In the genomic region with DNA sequence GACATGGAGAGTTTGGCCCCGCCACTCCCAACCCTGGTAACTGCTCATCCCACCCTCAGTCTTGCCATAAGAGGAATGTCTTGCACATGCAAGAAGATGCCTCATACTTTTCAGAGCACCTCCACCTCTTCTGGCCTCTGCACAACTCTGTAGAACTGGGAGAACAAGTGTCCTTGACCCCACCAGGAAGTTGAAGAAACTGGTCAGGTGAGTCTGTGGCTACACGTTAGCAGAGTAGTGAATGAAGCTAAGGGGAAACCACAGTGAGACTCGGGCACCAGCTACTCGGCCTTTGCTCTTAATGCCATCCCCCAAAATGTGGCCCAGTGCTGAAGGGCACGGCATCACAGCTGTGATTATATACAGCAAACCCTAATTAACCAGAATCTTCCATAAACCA, we compare ENCODE assay signal across 20 cellular contexts.
DNase-seq lines count a peak whose midpoint lies in the region; ATAC-seq and TF ChIP-seq lines count a peak whose summit lies in the region.
"Had no signal": no experiment of that assay in that cellular context is flagged by ENCODE, and none has a peak within 500 bp of the region (broad histone marks: within the 10 kb centered on the region; RNA-seq: fewer than 3 reads in every experiment).

No MANE protein-coding gene starts in this region.

- H3K4me2 ChIP-seq in smooth muscle cell: no peak overlapping the region

- peak overlapping the region; percentile 47 to 48 for H3K27ac ChIP-seq in esophagus (ENCODE audit: low read depth in 2 of 2, low read length in 1 of 2)
- H3K27ac ChIP-seq in smooth muscle cell (ENCODE audit: low read depth): peak overlapping the region; percentile 18
- H3K27ac ChIP-seq: sigmoid colon had no signal

- H3F3A ChIP-seq in smooth muscle cell (ENCODE audit: low read depth): peaks cover 12% of the 10 kb centered on the region

- H3K27me3 ChIP-seq in esophagus (ENCODE audit: control insufficient read depth in 1 of 2, insufficient read depth in 2 of 2, low read length in 2 of 2) (no peaks in the 10 kb centered on the region), smooth muscle cell (ENCODE audit: low read depth) (no peaks in the 10 kb centered on the region)
- H3K27me3 ChIP-seq: sigmoid colon had no signal

- H3K79me2 ChIP-seq in smooth muscle cell (ENCODE audit: low read depth): peaks cover 73% of the 10 kb centered on the region

- peaks cover 45% of the 10 kb centered on the region for H4K20me1 ChIP-seq in smooth muscle cell (ENCODE audit: low read depth)

- TF ChIP-seq CTCF in LNCaP clone FGC (IDR thresholded peaks at IDR 0.05; ENCODE audit: control insufficient read depth, extremely low read depth, insufficient read depth): no peak
- no peak for TF ChIP-seq CTCF in smooth muscle cell (IDR thresholded peaks at IDR 0.05; ENCODE audit: borderline replicate concordance, insufficient read depth, poor library complexity, severe bottlenecking)

- peaks cover 0 to 3% of the 10 kb centered on the region in 2 donors for H3K4me1 ChIP-seq in esophagus (ENCODE audit: control insufficient read depth in 2 of 2, insufficient read depth in 2 of 2, low read length in 1 of 2)
- H3K4me1 ChIP-seq in smooth muscle cell (ENCODE audit: low read depth): no peaks in the 10 kb centered on the region
- H3K4me1 ChIP-seq: HAP-1 had no signal

- DNase-seq in DMS53 treated with DMSO at 0.1 percent for 48 hours (lab: John Stamatoyannopoulos, UW; ENCODE audit: unreplicated experiment) (peak; percentile 52), LNCaP clone FGC (ENCODE audit: low read depth) (peak; percentile 60), smooth muscle cell (lab: John Stamatoyannopoulos, UW; ENCODE audit: unreplicated experiment) (no peak), HK-2 (ENCODE audit: unreplicated experiment) (no peak)
- DNase-seq: activated CD8-positive, alpha-beta memory T cell treated with anti-CD3 and anti-CD28 coated beads for 24 hours; AML-193; amygdala; cerebellar nuclear complex; foreskin fibroblast; hypothalamus; NCI-H345; occipital lobe; sigmoid colon; substantia nigra had no signal

- H3K9me3 ChIP-seq in esophagus (ENCODE audit: control insufficient read depth in 2 of 2, insufficient read depth in 1 of 2, low read depth in 1 of 2, low read length in 1 of 2) (no peaks in the 10 kb centered on the region), smooth muscle cell (replicated peaks; ENCODE audit: low read depth) (no peaks in the 10 kb centered on the region)
- H3K9me3 ChIP-seq: HAP-1, sigmoid colon had no signal

- no peak overlapping the region for H3K4me3 ChIP-seq in LNCaP clone FGC (ENCODE audit: low read depth, low read length)
- H3K4me3 ChIP-seq in esophagus (ENCODE audit: low read depth in 1 of 2, low read length in 2 of 2): no peak overlapping the region
- H3K4me3 ChIP-seq in smooth muscle cell: no peak overlapping the region
- H3K4me3 ChIP-seq: HAP-1, sigmoid colon had no signal

- ATAC-seq in GM21381 (IDR thresholded peaks at IDR 0.05; ENCODE audit: unreplicated experiment): no peak
- no peak for ATAC-seq in HG03097 (IDR thresholded peaks at IDR 0.05; ENCODE audit: low FRiP score, unreplicated experiment)
- ATAC-seq: Right ventricle myocardium inferior, WTC11 had no signal

- no peak overlapping the region for H3K9ac ChIP-seq in smooth muscle cell (ENCODE audit: low read depth)

- H2AFZ ChIP-seq in smooth muscle cell (ENCODE audit: low read depth): no peak overlapping the region

- WGBS in esophagus, 2 donors: 63 to 68% methylated on average over 5 of the region's 5 CpGs
- WGBS in smooth muscle cell (ENCODE audit: low lambda C conversion rate): 80% methylated on average over 5 of the region's 5 CpGs

- H3K36me3 ChIP-seq in esophagus (ENCODE audit: control insufficient read depth in 2 of 2, insufficient read depth in 2 of 2, low read length in 1 of 2): peaks cover 0 to 2% of the 10 kb centered on the region in 2 donors
- no peaks in the 10 kb centered on the region for H3K36me3 ChIP-seq in smooth muscle cell (ENCODE audit: low read depth)
- H3K36me3 ChIP-seq: HAP-1, sigmoid colon had no signal

Comparison
In these comparisons a context has a peak if more than half of its experiments do, and no peak if none do; other contexts are left out.
1. DNase-seq: peak in DMS53 treated with DMSO at 0.1 percent for 48 hours (single experiment) and LNCaP clone FGC (single experiment); none in smooth muscle cell (single experiment) and HK-2 (single experiment).